Comparison of ENCODE assay signal across 1 cellular context in the genomic region with DNA sequence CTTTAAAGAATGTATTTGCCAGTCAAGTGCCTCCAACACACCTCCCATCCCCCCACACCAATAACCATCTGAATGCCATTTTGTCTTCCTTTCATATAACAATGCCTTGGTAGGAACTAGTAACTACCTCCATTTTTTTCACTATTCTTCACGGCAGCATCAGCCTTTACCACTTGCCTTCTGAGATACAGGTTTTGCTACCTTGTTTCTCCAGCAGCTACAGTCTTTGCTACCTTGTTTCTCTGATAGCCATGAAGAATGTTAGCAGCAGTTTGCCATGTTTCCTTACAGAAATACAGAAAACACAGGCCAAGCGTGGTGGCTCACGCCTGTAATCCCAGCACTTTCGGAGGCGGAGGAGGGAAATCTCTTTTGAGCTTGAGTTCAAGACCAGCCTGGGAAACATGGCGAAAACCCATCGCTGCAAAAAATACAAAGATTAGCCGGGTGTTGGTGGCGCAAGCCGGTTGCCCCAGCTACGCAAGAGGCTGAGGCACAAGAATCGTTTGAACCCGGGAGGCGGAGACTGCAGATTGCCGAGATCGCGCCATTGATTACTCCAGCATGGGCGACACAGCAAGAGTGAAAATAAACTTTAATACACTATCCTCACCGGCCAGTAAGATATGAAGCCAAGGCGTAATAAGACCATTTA.
TF ChIP-seq lines count a peak whose summit lies in the region.

No MANE protein-coding gene starts in this region.

TF ChIP-seq in K562, 482 proteins besides CTCF, POLR2A, EP300 and RAD21 (continued from another document and continues in another):
- TF ChIP-seq, protein P1, sequence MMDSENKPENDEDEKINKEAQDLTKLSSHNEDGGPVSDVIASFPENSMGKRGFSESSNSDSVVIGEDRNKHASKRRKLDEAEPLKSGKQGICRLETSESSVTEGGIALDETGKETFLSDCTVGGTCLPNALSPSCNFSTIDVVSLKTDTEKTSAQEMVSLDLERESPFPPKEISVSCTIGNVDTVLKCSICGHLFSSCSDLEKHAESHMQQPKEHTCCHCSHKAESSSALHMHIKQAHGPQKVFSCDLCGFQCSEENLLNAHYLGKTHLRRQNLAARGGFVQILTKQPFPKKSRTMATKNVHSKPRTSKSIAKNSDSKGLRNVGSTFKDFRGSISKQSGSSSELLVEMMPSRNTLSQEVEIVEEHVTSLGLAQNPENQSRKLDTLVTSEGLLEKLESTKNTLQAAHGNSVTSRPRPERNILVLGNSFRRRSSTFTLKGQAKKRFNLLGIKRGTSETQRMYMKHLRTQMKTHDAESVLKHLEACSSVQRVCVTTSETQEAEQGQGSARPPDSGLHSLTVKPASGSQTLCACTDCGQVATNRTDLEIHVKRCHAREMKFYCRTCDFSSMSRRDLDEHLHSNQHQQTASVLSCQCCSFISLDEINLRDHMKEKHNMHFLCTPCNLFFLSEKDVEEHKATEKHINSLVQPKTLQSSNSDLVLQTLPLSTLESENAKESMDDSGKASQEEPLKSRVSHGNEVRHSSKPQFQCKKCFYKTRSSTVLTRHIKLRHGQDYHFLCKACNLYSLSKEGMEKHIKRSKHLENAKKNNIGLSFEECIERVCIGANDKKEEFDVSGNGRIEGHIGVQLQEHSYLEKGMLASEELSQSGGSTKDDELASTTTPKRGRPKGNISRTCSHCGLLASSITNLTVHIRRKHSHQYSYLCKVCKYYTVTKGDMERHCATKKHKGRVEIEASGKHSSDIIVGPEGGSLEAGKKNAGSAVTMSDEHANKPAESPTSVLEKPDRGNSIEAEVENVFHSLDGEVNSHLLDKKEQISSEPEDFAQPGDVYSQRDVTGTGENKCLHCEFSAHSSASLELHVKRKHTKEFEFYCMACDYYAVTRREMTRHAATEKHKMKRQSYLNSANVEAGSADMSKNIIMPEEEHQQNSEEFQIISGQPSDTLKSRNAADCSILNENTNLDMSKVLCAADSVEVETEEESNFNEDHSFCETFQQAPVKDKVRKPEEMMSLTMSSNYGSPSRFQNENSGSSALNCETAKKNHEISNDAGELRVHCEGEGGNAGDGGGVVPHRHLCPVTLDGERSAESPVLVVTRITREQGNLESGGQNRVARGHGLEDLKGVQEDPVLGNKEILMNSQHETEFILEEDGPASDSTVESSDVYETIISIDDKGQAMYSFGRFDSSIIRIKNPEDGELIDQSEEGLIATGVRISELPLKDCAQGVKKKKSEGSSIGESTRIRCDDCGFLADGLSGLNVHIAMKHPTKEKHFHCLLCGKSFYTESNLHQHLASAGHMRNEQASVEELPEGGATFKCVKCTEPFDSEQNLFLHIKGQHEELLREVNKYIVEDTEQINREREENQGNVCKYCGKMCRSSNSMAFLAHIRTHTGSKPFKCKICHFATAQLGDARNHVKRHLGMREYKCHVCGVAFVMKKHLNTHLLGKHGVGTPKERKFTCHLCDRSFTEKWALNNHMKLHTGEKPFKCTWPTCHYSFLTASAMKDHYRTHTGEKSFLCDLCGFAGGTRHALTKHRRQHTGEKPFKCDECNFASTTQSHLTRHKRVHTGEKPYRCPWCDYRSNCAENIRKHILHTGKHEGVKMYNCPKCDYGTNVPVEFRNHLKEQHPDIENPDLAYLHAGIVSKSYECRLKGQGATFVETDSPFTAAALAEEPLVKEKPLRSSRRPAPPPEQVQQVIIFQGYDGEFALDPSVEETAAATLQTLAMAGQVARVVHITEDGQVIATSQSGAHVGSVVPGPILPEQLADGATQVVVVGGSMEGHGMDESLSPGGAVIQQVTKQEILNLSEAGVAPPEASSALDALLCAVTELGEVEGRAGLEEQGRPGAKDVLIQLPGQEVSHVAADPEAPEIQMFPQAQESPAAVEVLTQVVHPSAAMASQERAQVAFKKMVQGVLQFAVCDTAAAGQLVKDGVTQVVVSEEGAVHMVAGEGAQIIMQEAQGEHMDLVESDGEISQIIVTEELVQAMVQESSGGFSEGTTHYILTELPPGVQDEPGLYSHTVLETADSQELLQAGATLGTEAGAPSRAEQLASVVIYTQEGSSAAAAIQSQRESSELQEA (IDR thresholded peaks at IDR 0.05; ENCODE audit: low read depth): no peak
- TF ChIP-seq PRMT5 (CRISPR knock-in tag; IDR thresholded peaks at IDR 0.05): no peak
- no peak; the same call in 1 of the 2 replicates for TF ChIP-seq KLF10 (CRISPR knock-in tag; IDR thresholded peaks at IDR 0.05)
- TF ChIP-seq SMAD1 (IDR thresholded peaks at IDR 0.05; ENCODE audit: low read depth, low read length, partially characterized antibody): no peak
- no peak; a peak in 1 of 4 replicates for TF ChIP-seq SIN3A (IDR thresholded peaks at IDR 0.05; ENCODE audit: borderline replicate concordance in 2 of 2, control insufficient read depth in 1 of 2, low read depth in 2 of 2, low read length in 2 of 2)
- TF ChIP-seq SREBF1 (IDR thresholded peaks at IDR 0.05; ENCODE audit: borderline replicate concordance, low read depth, low read length): no peak
- TF ChIP-seq HOXB6 (CRISPR knock-in tag; IDR thresholded peaks at IDR 0.05; ENCODE audit: borderline replicate concordance): no peak
- TF ChIP-seq HLTF (IDR thresholded peaks at IDR 0.05): no peak
- TF ChIP-seq IRF9 (tag; IDR thresholded peaks at IDR 0.05): no peak; the same call in 1 of the 2 replicates
- no peak for TF ChIP-seq CBX5 (IDR thresholded peaks at IDR 0.05; ENCODE audit: borderline replicate concordance, low read depth)
- TF ChIP-seq ZNF274 (IDR thresholded peaks at IDR 0.05; ENCODE audit: borderline replicate concordance, low read depth, low read length): no peak
- peak; percentile 5; the same call in 1 of the 2 replicates for TF ChIP-seq ETV1 (tag; conservative IDR thresholded peaks at IDR 0.05; ENCODE audit: low read depth)
- no peak for TF ChIP-seq ZNF282 (CRISPR knock-in tag; IDR thresholded peaks at IDR 0.05)
- TF ChIP-seq POU5F1 (IDR thresholded peaks at IDR 0.05; ENCODE audit: borderline replicate concordance, low read depth, low read length, partially characterized antibody): no peak
- TF ChIP-seq GTF2E2 (tag; IDR thresholded peaks at IDR 0.05): no peak
- TF ChIP-seq FOXJ2 (tag; IDR thresholded peaks at IDR 0.05): 0 out of 2 replicates have a peak, but pooled peaks have one; percentile 35
- TF ChIP-seq PHF8 (IDR thresholded peaks at IDR 0.05; ENCODE audit: borderline replicate concordance, low read length): no peak
- no peak for TF ChIP-seq TCF7 (IDR thresholded peaks at IDR 0.05; ENCODE audit: borderline replicate concordance)
- peak; percentile 59; the same call in 1 of the 2 replicates for TF ChIP-seq EHMT2 (IDR thresholded peaks at IDR 0.05)
- no peak for TF ChIP-seq ZNF324 (CRISPR knock-in tag; IDR thresholded peaks at IDR 0.05)
- no peak for TF ChIP-seq ZNF347 (CRISPR knock-in tag; IDR thresholded peaks at IDR 0.05; ENCODE audit: low read depth)
- TF ChIP-seq ZNF280B (CRISPR knock-in tag; IDR thresholded peaks at IDR 0.05): no peak
- peak; percentile 98 for TF ChIP-seq E2F1 (CRISPR knock-in tag; IDR thresholded peaks at IDR 0.05)
- TF ChIP-seq KHSRP (IDR thresholded peaks at IDR 0.05): no peak
- no peak for TF ChIP-seq CXXC5 (CRISPR knock-in tag; IDR thresholded peaks at IDR 0.05)
- no peak for TF ChIP-seq SAP30 (IDR thresholded peaks at IDR 0.05; ENCODE audit: borderline replicate concordance, insufficient read depth, low read depth, low read length, poor library complexity, severe bottlenecking)
- TF ChIP-seq TAF9B (IDR thresholded peaks at IDR 0.05; ENCODE audit: partially characterized antibody): no peak
- no peak for TF ChIP-seq KAT7 (CRISPR knock-in tag; IDR thresholded peaks at IDR 0.05; ENCODE audit: borderline replicate concordance)
- no peak for TF ChIP-seq SMAD3 (CRISPR knock-in tag; conservative IDR thresholded peaks at IDR 0.05)
- TF ChIP-seq, protein P2, sequence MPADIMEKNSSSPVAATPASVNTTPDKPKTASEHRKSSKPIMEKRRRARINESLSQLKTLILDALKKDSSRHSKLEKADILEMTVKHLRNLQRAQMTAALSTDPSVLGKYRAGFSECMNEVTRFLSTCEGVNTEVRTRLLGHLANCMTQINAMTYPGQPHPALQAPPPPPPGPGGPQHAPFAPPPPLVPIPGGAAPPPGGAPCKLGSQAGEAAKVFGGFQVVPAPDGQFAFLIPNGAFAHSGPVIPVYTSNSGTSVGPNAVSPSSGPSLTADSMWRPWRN (IDR thresholded peaks at IDR 0.05; ENCODE audit: low read depth): no peak
- TF ChIP-seq NFRKB (IDR thresholded peaks at IDR 0.05; ENCODE audit: low read depth): peak; percentile 44; the same call in 1 of the 2 replicates
- TF ChIP-seq, protein P3, sequence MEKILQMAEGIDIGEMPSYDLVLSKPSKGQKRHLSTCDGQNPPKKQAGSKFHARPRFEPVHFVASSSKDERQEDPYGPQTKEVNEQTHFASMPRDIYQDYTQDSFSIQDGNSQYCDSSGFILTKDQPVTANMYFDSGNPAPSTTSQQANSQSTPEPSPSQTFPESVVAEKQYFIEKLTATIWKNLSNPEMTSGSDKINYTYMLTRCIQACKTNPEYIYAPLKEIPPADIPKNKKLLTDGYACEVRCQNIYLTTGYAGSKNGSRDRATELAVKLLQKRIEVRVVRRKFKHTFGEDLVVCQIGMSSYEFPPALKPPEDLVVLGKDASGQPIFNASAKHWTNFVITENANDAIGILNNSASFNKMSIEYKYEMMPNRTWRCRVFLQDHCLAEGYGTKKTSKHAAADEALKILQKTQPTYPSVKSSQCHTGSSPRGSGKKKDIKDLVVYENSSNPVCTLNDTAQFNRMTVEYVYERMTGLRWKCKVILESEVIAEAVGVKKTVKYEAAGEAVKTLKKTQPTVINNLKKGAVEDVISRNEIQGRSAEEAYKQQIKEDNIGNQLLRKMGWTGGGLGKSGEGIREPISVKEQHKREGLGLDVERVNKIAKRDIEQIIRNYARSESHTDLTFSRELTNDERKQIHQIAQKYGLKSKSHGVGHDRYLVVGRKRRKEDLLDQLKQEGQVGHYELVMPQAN (IDR thresholded peaks at IDR 0.05; ENCODE audit: borderline replicate concordance): peak; percentile 63; the same call in 1 of the 2 replicates
- no peak for TF ChIP-seq TFAM (CRISPR knock-in tag; conservative IDR thresholded peaks at IDR 0.05)
- TF ChIP-seq PURB (CRISPR knock-in tag; IDR thresholded peaks at IDR 0.05; ENCODE audit: low read depth): no peak
- TF ChIP-seq THRAP3 (IDR thresholded peaks at IDR 0.05; ENCODE audit: borderline replicate concordance): no peak
- TF ChIP-seq ZNF77 (CRISPR knock-in tag; IDR thresholded peaks at IDR 0.05): no peak
- TF ChIP-seq SMARCB1 (IDR thresholded peaks at IDR 0.05; ENCODE audit: insufficient read length, low read depth): no peak
- no peak for TF ChIP-seq GTF2A2 (tag; IDR thresholded peaks at IDR 0.05)
- no peak for TF ChIP-seq HNRNPLL (IDR thresholded peaks at IDR 0.05; ENCODE audit: low read depth, low read length, poor library complexity, severe bottlenecking)
- TF ChIP-seq PRPF4 (IDR thresholded peaks at IDR 0.05; ENCODE audit: insufficient read depth, low read depth, low read length, poor library complexity, severe bottlenecking): no peak
- TF ChIP-seq CBFA2T3 (IDR thresholded peaks at IDR 0.05): no peak
- TF ChIP-seq, protein P4, sequence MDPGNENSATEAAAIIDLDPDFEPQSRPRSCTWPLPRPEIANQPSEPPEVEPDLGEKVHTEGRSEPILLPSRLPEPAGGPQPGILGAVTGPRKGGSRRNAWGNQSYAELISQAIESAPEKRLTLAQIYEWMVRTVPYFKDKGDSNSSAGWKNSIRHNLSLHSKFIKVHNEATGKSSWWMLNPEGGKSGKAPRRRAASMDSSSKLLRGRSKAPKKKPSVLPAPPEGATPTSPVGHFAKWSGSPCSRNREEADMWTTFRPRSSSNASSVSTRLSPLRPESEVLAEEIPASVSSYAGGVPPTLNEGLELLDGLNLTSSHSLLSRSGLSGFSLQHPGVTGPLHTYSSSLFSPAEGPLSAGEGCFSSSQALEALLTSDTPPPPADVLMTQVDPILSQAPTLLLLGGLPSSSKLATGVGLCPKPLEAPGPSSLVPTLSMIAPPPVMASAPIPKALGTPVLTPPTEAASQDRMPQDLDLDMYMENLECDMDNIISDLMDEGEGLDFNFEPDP (CRISPR knock-in tag; IDR thresholded peaks at IDR 0.05): no peak
- TF ChIP-seq E2F4 (CRISPR knock-in tag; IDR thresholded peaks at IDR 0.05; ENCODE audit: low read depth): no peak; the same call in 1 of the 2 replicates
